ENCODE assay signal across 27 cellular contexts in the genomic region with DNA sequence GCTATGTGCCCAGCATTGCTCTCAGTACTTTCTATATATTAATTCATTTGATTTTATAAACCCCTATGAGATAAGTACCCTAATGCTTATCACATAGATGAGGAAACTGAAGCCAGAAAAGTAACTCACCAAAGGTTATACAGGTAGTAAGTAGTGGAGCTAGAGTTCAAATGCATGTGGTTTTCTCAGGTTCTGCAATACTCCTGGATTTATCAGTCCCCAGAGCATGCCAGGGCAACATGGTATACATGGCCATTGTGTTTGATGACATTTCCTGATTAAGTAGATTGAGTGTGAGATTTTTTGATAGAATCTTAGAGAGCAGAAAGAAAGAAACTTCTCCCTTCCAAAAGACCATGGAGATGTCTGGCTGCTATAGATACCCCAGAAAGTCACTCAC.
"Had no signal": no experiment of that assay in that cellular context is flagged by ENCODE, and none has a peak within 500 bp of the region (broad histone marks: within the 10 kb centered on the region; RNA-seq: fewer than 3 reads in every experiment).

No MANE protein-coding gene starts in this region.

- H3K27ac Mint-ChIP-seq: nephron; neural progenitor cell; stimulated activated effector memory CD8-positive, alpha-beta T cell treated with anti-CD3 and anti-CD28 coated beads, Interleukin-12 subunit alpha, Interleukin-12 subunit beta, amount 100 ng/mL, for 72 hours; stimulated activated naive B cell treated with anti-CD40 and anti-IgM and Interleukin-4, amounts not matched to agents 10 μg/mL and 1 μg/mL and 100 μg/mL, for 72 hours; stimulated activated naive CD8-positive, alpha-beta T cell treated with anti-CD3 and anti-CD28 coated beads, Interleukin-15, Interleukin-2, amounts not matched to agents 100 ng/mL and 50 ng/mL, for 24 hours had no signal

- H3K4me1 Mint-ChIP-seq: nephron had no signal

- H3K9me3 Mint-ChIP-seq: nephron; neural progenitor cell; stimulated activated naive B cell treated with anti-CD40 and anti-IgM and Interleukin-4, amounts not matched to agents 10 μg/mL and 1 μg/mL and 100 μg/mL, for 72 hours; stimulated activated naive CD8-positive, alpha-beta T cell treated with anti-CD3 and anti-CD28 coated beads, Interleukin-15, Interleukin-2, amounts not matched to agents 100 ng/mL and 50 ng/mL, for 24 hours had no signal

- H3K27me3 Mint-ChIP-seq: progenitor cell of endocrine pancreas; stimulated activated naive B cell treated with anti-CD40 and anti-IgM and Interleukin-4, amounts not matched to agents 10 μg/mL and 1 μg/mL and 100 μg/mL, for 72 hours; stimulated activated naive CD8-positive, alpha-beta T cell treated with anti-CD3 and anti-CD28 coated beads, Interleukin-15, Interleukin-2, amounts not matched to agents 100 ng/mL and 50 ng/mL, for 24 hours had no signal

- H3K9ac ChIP-seq: neural progenitor cell, parathyroid adenoma had no signal

- H3K79me2 ChIP-seq: parathyroid adenoma had no signal

- H3K9me3 ChIP-seq: ovary, psoas muscle, right lobe of liver, sigmoid colon, stomach, thoracic aorta, thyroid gland, tibial nerve, upper lobe of left lung, vagina had no signal

- H3K4me1 ChIP-seq: psoas muscle, right lobe of liver, sigmoid colon, tibial nerve, upper lobe of left lung had no signal

- ATAC-seq: psoas muscle; right cardiac atrium; right lobe of liver; stimulated activated effector memory CD8-positive, alpha-beta T cell treated with anti-CD3 and anti-CD28 coated beads, Interleukin-12 subunit alpha, Interleukin-12 subunit beta, amount 100 ng/mL, for 72 hours; stimulated activated naive B cell treated with anti-CD40 and anti-IgM and Interleukin-4, amounts not matched to agents 10 μg/mL and 1 μg/mL and 100 μg/mL, for 72 hours had no signal

- H3K4me3 Mint-ChIP-seq: nephron; neural progenitor cell; stimulated activated effector memory CD8-positive, alpha-beta T cell treated with anti-CD3 and anti-CD28 coated beads, Interleukin-12 subunit alpha, Interleukin-12 subunit beta, amount 100 ng/mL, for 72 hours; stimulated activated naive B cell treated with anti-CD40 and anti-IgM and Interleukin-4, amounts not matched to agents 10 μg/mL and 1 μg/mL and 100 μg/mL, for 72 hours; stimulated activated naive CD8-positive, alpha-beta T cell treated with anti-CD3 and anti-CD28 coated beads, Interleukin-15, Interleukin-2, amounts not matched to agents 100 ng/mL and 50 ng/mL, for 24 hours had no signal

- DNase-seq: occipital lobe; ovary; posterior cingulate gyrus; psoas muscle; right cardiac atrium; right lobe of liver; sigmoid colon; small intestine; stimulated activated CD4-positive, alpha-beta T cell treated with anti-CD3 and anti-CD28 coated beads, Interleukin-15, amount 100 ng/mL, for 24 hours; stimulated activated CD4-positive, alpha-beta T cell treated with anti-CD3 and anti-CD28 coated beads, Interleukin-2, amount 100 ng/mL, for 24 hours; stimulated activated CD4-positive, alpha-beta T cell treated with anti-CD3 and anti-CD28 coated beads, Interleukin-2, amount 100 ng/mL, for 48 hours; stimulated activated CD4-positive, alpha-beta T cell treated with anti-CD3 and anti-CD28 coated beads, Interleukin-4, amount 100 ng/mL, for 24 hours; stimulated activated naive B cell treated with anti-CD40 and anti-IgM and Interleukin-4, amounts not matched to agents 10 μg/mL and 1 μg/mL and 100 μg/mL, for 72 hours; stimulated activated naive CD4-positive, alpha-beta T cell treated with Interleukin-2 at 50 U/mL for 16 hours; stomach; thyroid gland; trophoblast cell; upper lobe of left lung had no signal

- H3K36me3 ChIP-seq: neural progenitor cell, ovary, right lobe of liver, sigmoid colon, stomach, thoracic aorta, thyroid gland, tibial nerve, upper lobe of left lung, vagina had no signal

- H3K27ac ChIP-seq: neural progenitor cell, ovary, parathyroid adenoma, psoas muscle, right lobe of liver, sigmoid colon, stomach, thoracic aorta, thyroid gland, tibial nerve, upper lobe of left lung, vagina had no signal

- H3K4me2 ChIP-seq: neural progenitor cell had no signal

- H2AFZ ChIP-seq: neural progenitor cell, parathyroid adenoma had no signal

- H3K4me3 ChIP-seq: neural progenitor cell, ovary, psoas muscle, right lobe of liver, sigmoid colon, stomach, thoracic aorta, thyroid gland, tibial nerve, upper lobe of left lung, vagina had no signal

- H3K27me3 ChIP-seq: neural progenitor cell, ovary, right lobe of liver, sigmoid colon, stomach, thyroid gland, tibial nerve, upper lobe of left lung, vagina had no signal

- H3K36me3 Mint-ChIP-seq: neural progenitor cell; stimulated activated naive B cell treated with anti-CD40 and anti-IgM and Interleukin-4, amounts not matched to agents 10 μg/mL and 1 μg/mL and 100 μg/mL, for 72 hours had no signal
